ENCODE assay signal across 1 cellular context in the genomic region with DNA sequence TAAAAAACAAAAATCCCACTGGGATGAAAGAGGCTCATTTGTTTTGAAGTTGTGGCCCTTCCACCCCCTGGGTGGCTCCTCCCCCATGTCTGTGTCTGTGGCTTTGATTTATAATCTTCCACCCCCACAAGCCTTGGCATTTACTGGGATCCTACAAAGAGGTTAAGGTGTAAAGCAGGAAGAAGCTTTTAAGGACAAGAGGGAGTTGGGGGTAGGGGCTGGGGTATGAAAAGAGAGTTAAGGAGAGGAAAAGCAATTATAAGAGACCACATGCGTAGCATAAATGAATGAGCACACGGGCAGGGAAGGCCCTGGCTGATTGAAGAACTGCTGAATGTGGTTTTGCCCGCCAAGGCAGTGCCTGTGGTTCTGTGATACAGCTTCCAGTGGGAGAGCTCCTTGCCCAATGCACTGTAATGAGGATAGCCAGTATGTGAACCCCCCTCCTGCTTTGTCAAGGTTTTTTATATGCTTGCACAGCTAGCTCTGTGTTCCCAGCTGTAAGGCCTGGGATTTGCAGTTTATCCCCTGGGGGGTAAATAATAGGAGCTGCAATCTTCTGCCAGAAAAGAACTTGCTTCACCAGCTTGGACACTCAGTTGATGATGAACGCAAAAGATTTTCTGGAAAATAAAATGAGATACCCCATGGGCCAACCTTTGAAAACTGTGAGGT.
A peak's percentile ranks its signal among the peaks of the same experiment; 100 is the strongest.
TF ChIP-seq lines count a peak whose summit lies in the region.

No MANE protein-coding gene starts in this region.

TF ChIP-seq in IMR-90, 13 proteins besides CTCF, POLR2A, EP300 and RAD21:
- TF ChIP-seq CEBPB (IDR thresholded peaks at IDR 0.05; ENCODE audit: low read depth, low read length) (peak; percentile 64), MXI1 (IDR thresholded peaks at IDR 0.05; ENCODE audit: borderline replicate concordance, low read depth, low read length) (no peak)
